ENCODE assay signal across 8 cellular contexts in the genomic region with DNA sequence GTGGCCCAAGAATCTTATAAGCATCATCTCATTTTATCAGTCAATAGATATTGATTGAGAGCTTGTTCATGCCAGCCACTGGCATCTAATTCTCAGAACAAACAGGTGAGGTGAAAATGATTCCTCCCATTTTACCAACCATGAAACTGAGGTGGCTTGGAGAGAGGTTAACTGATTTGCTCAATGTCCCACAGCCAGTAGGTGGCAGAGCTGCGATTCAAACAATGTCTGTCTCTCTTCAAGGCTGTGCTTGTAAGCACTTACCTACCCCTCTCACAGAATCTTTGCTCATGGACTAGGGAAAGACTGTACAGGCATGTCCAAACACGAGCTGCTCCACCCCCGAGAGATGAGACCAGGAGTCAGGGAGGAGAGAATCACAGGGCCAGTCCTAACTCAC. TPM values are rescaled to one million over a fixed set of nuclear protein-coding genes. Genes with fewer than 3 reads are reported as not detected.
DNase-seq lines count a peak whose midpoint lies in the region; ATAC-seq lines count a peak whose summit lies in the region.

No MANE protein-coding gene starts in this region.

- in situ Hi-C loops in KBM-7 (cut with MboI; ENCODE audit: low pct_unique_long_range_greater_than_20kb, low sequenced_read_pairs): no loop called here

- CTCF ChIA-PET in activated naive CD4-positive, alpha-beta T cell treated with anti-CD3 and anti-CD28 coated beads for 36 hours (lab: Charles Lee): interaction anchor here (0.8 to 5.3 kb wide), 9 partner anchors 9 to 409 kb away, joined by 3 to 54 read pairs (median 4); no protein-coding TSS in a partner anchor

- H3K27me3 Mint-ChIP-seq in activated naive CD4-positive, alpha-beta T cell treated with anti-CD3 and anti-CD28 coated beads for 36 hours (ENCODE audit: low read depth): peaks cover 28% of the 10 kb centered on the region

- DNase-seq in activated naive CD4-positive, alpha-beta T cell treated with anti-CD3 and anti-CD28 coated beads for 36 hours: peak; percentile 55
- no peak for DNase-seq in activated naive CD4-positive, alpha-beta T cell (lab: John Stamatoyannopoulos, UW)
- DNase-seq in KBM-7 (peak; percentile 18), amniotic epithelial cell (ENCODE audit: low read depth) (peak; percentile 19), myocyte (ENCODE audit: low read depth) (peak; percentile 30), superior temporal gyrus (ENCODE audit: extremely low spot score) (no peak)

- ATAC-seq in GM21390 (IDR thresholded peaks at IDR 0.05; ENCODE audit: unreplicated experiment): no peak
- no peak for ATAC-seq in GM19023 (IDR thresholded peaks at IDR 0.05; ENCODE audit: unreplicated experiment)

- H3K36me3 Mint-ChIP-seq in activated naive CD4-positive, alpha-beta T cell treated with anti-CD3 and anti-CD28 coated beads for 36 hours (ENCODE audit: low read depth): no peaks in the 10 kb centered on the region

- H3K4me1 Mint-ChIP-seq in activated naive CD4-positive, alpha-beta T cell treated with anti-CD3 and anti-CD28 coated beads for 36 hours (ENCODE audit: low read depth): no peaks in the 10 kb centered on the region

- no peak overlapping the region for H3K27ac Mint-ChIP-seq in activated naive CD4-positive, alpha-beta T cell treated with anti-CD3 and anti-CD28 coated beads for 36 hours

- no peaks in the 10 kb centered on the region for H3K9me3 Mint-ChIP-seq in activated naive CD4-positive, alpha-beta T cell treated with anti-CD3 and anti-CD28 coated beads for 36 hours

- intact Hi-C loops in activated naive CD4-positive, alpha-beta T cell treated with anti-CD3 and anti-CD28 coated beads for 36 hours (cut with micrococcal nuclease): loop anchor here (1.0 to 5.0 kb wide), 2 partner anchors 55 to 394 kb away; no protein-coding TSS in a partner anchor

- no peak overlapping the region for H3K4me3 Mint-ChIP-seq in activated naive CD4-positive, alpha-beta T cell treated with anti-CD3 and anti-CD28 coated beads for 36 hours

RNA-seq across cellular contexts. Expression of a gene that starts 21.5 kb away (rescaled TPM):
- not detected for total RNA-seq in activated naive CD4-positive, alpha-beta T cell treated with anti-CD3 and anti-CD28 coated beads for 36 hours
- total RNA-seq in myocyte: not detected in 2 replicates
- not detected for polyA plus RNA-seq in myocyte (2012)

Comparison
In these comparisons a context has a peak if more than half of its experiments do, and no peak if none do; other contexts are left out.
1. DNase-seq: peak in activated naive CD4-positive, alpha-beta T cell treated with anti-CD3 and anti-CD28 coated beads for 36 hours (single experiment), KBM-7 (single experiment), amniotic epithelial cell (single experiment) and myocyte (single experiment); none in activated naive CD4-positive, alpha-beta T cell (0 of 4) and superior temporal gyrus (single experiment).